ENCODE assay signal across 28 cellular contexts in genomic region chrX:118893923-118894322, GRCh38.
"Had no signal": no experiment of that assay in that cellular context is flagged by ENCODE, and none has a peak within 500 bp of the region (broad histone marks: within the 10 kb centered on the region; RNA-seq: fewer than 3 reads in every experiment).

No MANE protein-coding gene starts in this region.

- H3K36me3 ChIP-seq: colonic mucosa, esophagus muscularis mucosa, esophagus squamous epithelium, gastrocnemius medialis, gastroesophageal sphincter, heart left ventricle, heart right ventricle had no signal

- H3K9me3 ChIP-seq: colonic mucosa, esophagus muscularis mucosa, esophagus squamous epithelium, gastrocnemius medialis, gastroesophageal sphincter had no signal

- H3K4me3 ChIP-seq: colonic mucosa, coronary artery, dorsolateral prefrontal cortex, esophagus muscularis mucosa, esophagus squamous epithelium, gastrocnemius medialis, gastroesophageal sphincter, heart left ventricle, heart right ventricle had no signal

- H3K27me3 ChIP-seq: colonic mucosa, esophagus muscularis mucosa, esophagus squamous epithelium, foreskin keratinocyte, gastrocnemius medialis, gastroesophageal sphincter, heart right ventricle had no signal

- H3K4me1 ChIP-seq: colonic mucosa, esophagus muscularis mucosa, esophagus squamous epithelium, foreskin keratinocyte, gastrocnemius medialis, gastroesophageal sphincter, heart left ventricle, heart right ventricle had no signal

- FAIRE-seq: colon, endometrium, endothelial cell of umbilical vein, frontal cortex had no signal

- H3K27ac ChIP-seq: colonic mucosa, coronary artery, dorsolateral prefrontal cortex, epithelial cell of prostate, esophagus muscularis mucosa, esophagus squamous epithelium, foreskin keratinocyte, gastrocnemius medialis, gastroesophageal sphincter, heart left ventricle, heart right ventricle had no signal

- ATAC-seq: effector memory CD8-positive, alpha-beta T cell; esophagus mucosa; foreskin keratinocyte; gastrocnemius medialis; gastroesophageal sphincter; heart left ventricle; heart right ventricle had no signal

- DNase-seq: colonic mucosa; cortex of kidney; dermis blood vessel endothelial cell; dorsolateral prefrontal cortex; effector CD4-positive, alpha-beta T cell; effector CD8-positive, alpha-beta T cell; effector memory CD4-positive, alpha-beta T cell; effector memory CD8-positive, alpha-beta T cell; endodermal cell; erythroblast; esophagus squamous epithelium; foreskin fibroblast; foreskin keratinocyte; foreskin melanocyte; gastrocnemius medialis; glutamatergic neuron; head of caudate nucleus; heart left ventricle; heart right ventricle had no signal
